9 cellular contexts compared by ENCODE assay signal in the genomic region with DNA sequence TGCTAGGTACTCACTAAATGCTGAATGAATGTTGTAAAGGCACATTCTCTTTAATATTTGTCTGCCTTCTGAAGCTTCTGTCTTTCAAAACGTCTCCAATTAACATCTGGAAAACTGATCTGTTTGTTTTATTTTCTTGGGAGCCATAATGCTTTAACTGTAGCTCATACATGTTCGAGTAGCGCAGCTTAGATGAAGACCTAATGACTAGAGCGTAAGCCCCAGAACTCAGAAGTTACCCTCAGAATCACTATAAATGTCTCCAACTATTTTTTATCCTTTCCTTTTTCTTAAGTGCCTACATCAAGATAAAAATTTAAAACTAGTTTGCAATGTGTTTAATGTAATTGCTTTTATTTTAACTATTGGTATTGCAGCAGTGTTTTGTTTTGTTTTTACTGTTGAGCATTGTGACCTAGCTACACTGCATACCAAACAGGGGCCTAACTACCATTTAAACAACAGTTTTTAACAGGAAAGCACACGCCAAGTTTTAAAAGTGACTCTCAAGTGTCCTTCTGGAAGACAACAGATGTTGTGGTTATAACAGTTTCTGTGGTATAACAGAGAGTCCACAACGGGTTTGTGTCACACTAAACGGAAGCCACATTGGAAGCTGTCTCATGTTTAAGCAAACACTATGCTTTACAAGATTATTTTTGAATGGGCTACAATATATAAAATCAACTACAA. TPM values are rescaled to one million over a fixed set of nuclear protein-coding genes. Genes with fewer than 3 reads are reported as not detected.
DNase-seq lines count a peak whose midpoint lies in the region; ATAC-seq lines count a peak whose summit lies in the region.
"Had no signal": no experiment of that assay in that cellular context is flagged by ENCODE, and none has a peak within 500 bp of the region (broad histone marks: within the 10 kb centered on the region; RNA-seq: fewer than 3 reads in every experiment).

No MANE protein-coding gene starts in this region.

- POLR2A ChIA-PET in activated naive CD8-positive, alpha-beta T cell treated with anti-CD3 and anti-CD28 coated beads, Interleukin-2, amount 10 ng/mL, durations not matched to agents 7 days and 5 days (lab: Charles Lee): interaction anchor here (0.6 to 3.7 kb wide), 8 partner anchors 12 to 651 kb away, joined by 3 to 36 read pairs (median 4); partner anchors contain the start of genes MICU2, MRPL57 and SKA3

- no peak for DNase-seq in activated naive CD8-positive, alpha-beta T cell treated with anti-CD3 and anti-CD28 coated beads, Interleukin-2, amount 10 ng/mL, durations not matched to agents 7 days and 5 days
- DNase-seq in NCI-H345 treated with DMSO at 0.1 percent for 48 hours (lab: John Stamatoyannopoulos, UW; ENCODE audit: unreplicated experiment): no peak
- no peak for DNase-seq in activated gamma-delta T cell treated with Interleukin-2 at 50 U/mL for 16 hours
- no peak for DNase-seq in NCI-H1105 (lab: John Stamatoyannopoulos, UW)
- no peak for DNase-seq in OCI-M2 (lab: John Stamatoyannopoulos, UW; ENCODE audit: unreplicated experiment)
- DNase-seq: mammary epithelial cell had no signal

- peaks cover 19% of the 10 kb centered on the region for H3K4me1 Mint-ChIP-seq in activated naive CD8-positive, alpha-beta T cell treated with anti-CD3 and anti-CD28 coated beads, Interleukin-2, amount 10 ng/mL, durations not matched to agents 7 days and 5 days

- peaks cover 15% of the 10 kb centered on the region for H3K9me3 Mint-ChIP-seq in activated naive CD8-positive, alpha-beta T cell treated with anti-CD3 and anti-CD28 coated beads, Interleukin-2, amount 10 ng/mL, durations not matched to agents 7 days and 5 days

- peak overlapping the region; percentile 53 for H3K4me3 Mint-ChIP-seq in activated naive CD8-positive, alpha-beta T cell treated with anti-CD3 and anti-CD28 coated beads, Interleukin-2, amount 10 ng/mL, durations not matched to agents 7 days and 5 days

- peaks cover 9% of the 10 kb centered on the region for H3K36me3 Mint-ChIP-seq in activated naive CD8-positive, alpha-beta T cell treated with anti-CD3 and anti-CD28 coated beads, Interleukin-2, amount 10 ng/mL, durations not matched to agents 7 days and 5 days

- ATAC-seq in GM18511 (IDR thresholded peaks at IDR 0.05; ENCODE audit: unreplicated experiment) (peak; percentile 98), GM21526 (IDR thresholded peaks at IDR 0.05; ENCODE audit: low FRiP score, unreplicated experiment) (peak; percentile 94), HG03460 (IDR thresholded peaks at IDR 0.05; ENCODE audit: unreplicated experiment) (peak; percentile 97)
- peak; percentile 85 for ATAC-seq in activated naive CD8-positive, alpha-beta T cell treated with anti-CD3 and anti-CD28 coated beads, Interleukin-2, amount 10 ng/mL, durations not matched to agents 7 days and 5 days (ENCODE audit: low read depth)

- peak overlapping the region; percentile 84 for H3K27ac Mint-ChIP-seq in activated naive CD8-positive, alpha-beta T cell treated with anti-CD3 and anti-CD28 coated beads, Interleukin-2, amount 10 ng/mL, durations not matched to agents 7 days and 5 days

- H3K27me3 Mint-ChIP-seq in activated naive CD8-positive, alpha-beta T cell treated with anti-CD3 and anti-CD28 coated beads, Interleukin-2, amount 10 ng/mL, durations not matched to agents 7 days and 5 days: peaks cover 48% of the 10 kb centered on the region

RNA-seq across cellular contexts. Expression of gene MRPL57, which starts 42.0 kb away (rescaled TPM):
- total RNA-seq in activated naive CD8-positive, alpha-beta T cell treated with anti-CD3 and anti-CD28 coated beads, Interleukin-2, amount 10 ng/mL, durations not matched to agents 7 days and 5 days: 10 to 100 TPM; 19.1 to 20.2 TPM

RNA-seq across cellular contexts. Expression of gene SKA3, which starts 42.1 kb away (rescaled TPM):
- total RNA-seq in activated naive CD8-positive, alpha-beta T cell treated with anti-CD3 and anti-CD28 coated beads, Interleukin-2, amount 10 ng/mL, durations not matched to agents 7 days and 5 days: 10 to 100 TPM; 26.1 to 30.9 TPM
